Comparison of ENCODE assay signal across 9 cellular contexts in the genomic region with DNA sequence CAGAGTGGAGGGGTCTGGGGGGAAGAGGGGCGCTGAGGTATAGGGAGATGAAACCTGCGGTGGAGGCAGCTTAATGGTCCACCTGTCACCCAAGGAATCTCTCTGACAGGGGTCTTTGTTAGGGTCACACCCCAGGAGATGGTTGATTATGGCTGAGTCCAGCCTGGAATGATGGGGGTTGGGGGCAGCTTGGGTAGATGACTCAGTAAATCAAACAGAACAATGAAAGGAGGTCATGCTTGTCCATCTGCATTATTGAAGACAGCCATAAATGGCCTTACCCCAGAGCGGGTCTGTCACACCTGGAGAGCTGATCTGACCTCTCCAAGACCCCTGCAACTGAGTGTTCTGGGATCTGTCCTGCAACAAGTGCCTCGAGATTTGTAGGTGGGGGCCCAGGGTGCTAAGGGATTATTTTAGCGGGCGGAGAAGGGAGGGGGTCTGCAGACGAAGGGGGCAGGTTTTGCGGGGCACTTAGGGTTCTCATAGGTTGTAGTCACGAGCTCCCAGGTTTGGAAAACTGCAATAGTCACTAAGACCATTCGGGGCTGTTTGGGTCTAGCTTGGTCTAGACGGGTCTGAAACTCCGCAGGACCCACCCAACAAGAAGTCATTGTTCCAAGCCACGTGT. TPM values are rescaled to one million over a fixed set of nuclear protein-coding genes. Genes with fewer than 3 reads are reported as not detected.
A peak's percentile ranks its signal among the peaks of the same experiment; 100 is the strongest.
DNase-seq lines count a peak whose midpoint lies in the region; ATAC-seq, FAIRE-seq and TF ChIP-seq lines count a peak whose summit lies in the region.
"Had no signal": no experiment of that assay in that cellular context is flagged by ENCODE, and none has a peak within 500 bp of the region (broad histone marks: within the 10 kb centered on the region; RNA-seq: fewer than 3 reads in every experiment).

No MANE protein-coding gene starts in this region.

- H3K4me1 Mint-ChIP-seq in activated naive CD4-positive, alpha-beta T cell treated with anti-CD3 and anti-CD28 coated beads, Interleukin-2, amount 10 ng/mL, durations not matched to agents 7 days and 5 days: peaks cover 31% of the 10 kb centered on the region
- peaks cover 28% of the 10 kb centered on the region for H3K4me1 Mint-ChIP-seq in activated naive CD8-positive, alpha-beta T cell (ENCODE audit: low read depth)

- no peaks in the 10 kb centered on the region for H3K9me3 Mint-ChIP-seq in activated naive CD4-positive, alpha-beta T cell treated with anti-CD3 and anti-CD28 coated beads, Interleukin-2, amount 10 ng/mL, durations not matched to agents 7 days and 5 days
- H3K9me3 Mint-ChIP-seq in activated naive CD4-positive, alpha-beta T cell treated with anti-CD3 and anti-CD28 coated beads, Interleukin-2, amount 50 U/mL, for 72 hours: no peaks in the 10 kb centered on the region
- H3K9me3 Mint-ChIP-seq in activated naive CD8-positive, alpha-beta T cell (ENCODE audit: low read depth): no peaks in the 10 kb centered on the region

- CTCF ChIA-PET in activated naive CD4-positive, alpha-beta T cell treated with anti-CD3 and anti-CD28 coated beads, Interleukin-2, amount 10 ng/mL, durations not matched to agents 7 days and 5 days (lab: Charles Lee): interaction anchor here (1.0 kb wide), 1 partner anchor 19 kb away, joined by 3 read pairs; no protein-coding TSS in a partner anchor

- peak overlapping the region; percentile 68 to 71 for H3K27ac ChIP-seq in thoracic aorta

- peaks cover 88% of the 10 kb centered on the region for H3K27me3 Mint-ChIP-seq in activated naive CD4-positive, alpha-beta T cell treated with anti-CD3 and anti-CD28 coated beads, Interleukin-2, amount 10 ng/mL, durations not matched to agents 7 days and 5 days
- peaks cover 32% of the 10 kb centered on the region for H3K27me3 Mint-ChIP-seq in activated naive CD8-positive, alpha-beta T cell

- H3K4me1 ChIP-seq in thoracic aorta (ENCODE audit: control insufficient read depth in 1 of 2, low read depth in 2 of 2): peaks cover 0 to 25% of the 10 kb centered on the region in 2 donors

- H3K4me3 ChIP-seq in thoracic aorta: peak overlapping the region; percentile 76

- H3K9me3 ChIP-seq in thoracic aorta: no peaks in the 10 kb centered on the region

- no peaks in the 10 kb centered on the region for H3K27me3 ChIP-seq in thoracic aorta (replicated peaks; ENCODE audit: insufficient read depth)

- no peak for TF ChIP-seq CTCF in thoracic aorta (IDR thresholded peaks at IDR 0.05)

- no peak for ATAC-seq in activated naive CD4-positive, alpha-beta T cell treated with anti-CD3 and anti-CD28 coated beads, Interleukin-2, amount 50 U/mL, for 72 hours
- ATAC-seq in thoracic aorta (ENCODE audit: insufficient number of reproducible peaks, low FRiP score, low read depth) (no peak), HG02623 (IDR thresholded peaks at IDR 0.05; ENCODE audit: unreplicated experiment) (no peak)

- peaks cover 7% of the 10 kb centered on the region for H3K36me3 Mint-ChIP-seq in activated naive CD4-positive, alpha-beta T cell treated with anti-CD3 and anti-CD28 coated beads, Interleukin-2, amount 10 ng/mL, durations not matched to agents 7 days and 5 days
- H3K36me3 Mint-ChIP-seq in activated naive CD4-positive, alpha-beta T cell treated with anti-CD3 and anti-CD28 coated beads, Interleukin-2, amount 50 U/mL, for 72 hours: peaks cover 4 to 7% of the 10 kb centered on the region in 2 donors
- no peaks in the 10 kb centered on the region for H3K36me3 Mint-ChIP-seq in activated naive CD8-positive, alpha-beta T cell

- no peaks in the 10 kb centered on the region for H3K36me3 ChIP-seq in thoracic aorta

- no peak for FAIRE-seq in RCC 7860 (lab: Jason Lieb, UNC)

- H3K27ac Mint-ChIP-seq in activated naive CD4-positive, alpha-beta T cell treated with anti-CD3 and anti-CD28 coated beads, Interleukin-2, amount 10 ng/mL, durations not matched to agents 7 days and 5 days: peak overlapping the region; percentile 58
- no peak overlapping the region for H3K27ac Mint-ChIP-seq in activated naive CD4-positive, alpha-beta T cell treated with anti-CD3 and anti-CD28 coated beads, Interleukin-2, amount 50 U/mL, for 72 hours
- H3K27ac Mint-ChIP-seq in activated naive CD8-positive, alpha-beta T cell: no peak overlapping the region

- H3K4me3 Mint-ChIP-seq in activated naive CD4-positive, alpha-beta T cell treated with anti-CD3 and anti-CD28 coated beads, Interleukin-2, amount 10 ng/mL, durations not matched to agents 7 days and 5 days: peak overlapping the region; percentile 75
- peak overlapping the region; percentile 86 for H3K4me3 Mint-ChIP-seq in activated naive CD8-positive, alpha-beta T cell

- DNase-seq in activated naive CD4-positive, alpha-beta T cell treated with anti-CD3 and anti-CD28 coated beads, Interleukin-2, amount 10 ng/mL, durations not matched to agents 7 days and 5 days: no peak
- DNase-seq in activated naive CD4-positive, alpha-beta T cell treated with anti-CD3 and anti-CD28 coated beads, Interleukin-2, amount 50 U/mL, for 72 hours (ENCODE audit: low spot score in 2 of 2): no peak
- DNase-seq in left kidney (ENCODE audit: low read depth, low spot score): peak; percentile 71
- DNase-seq in thoracic aorta (ENCODE audit: low spot score): no peak
- no peak for DNase-seq in RCC 7860 (ENCODE audit: low spot score)
- no peak for DNase-seq in stimulated activated CD4-positive, alpha-beta T cell treated with anti-CD3 and anti-CD28 coated beads, Interleukin-4, amount 100 ng/mL, for 24 hours
- DNase-seq: activated effector memory CD4-positive, alpha-beta T cell treated with Interleukin-2 at 50 U/mL for 16 hours had no signal

RNA-seq across cellular contexts. Expression of gene IGFBP2, which starts 0.8 kb away (rescaled TPM):
- 10 to 100 TPM in 1 of 2 donors, under 1 TPM in 1; 0.14 to 11.6 TPM for total RNA-seq in activated naive CD4-positive, alpha-beta T cell treated with anti-CD3 and anti-CD28 coated beads, Interleukin-2, amount 50 U/mL, for 72 hours
- 1,000 to 10,000 TPM in 1 of 2 donors, 100 to 1,000 TPM in 1; 608 to 2,156 TPM for total RNA-seq in thoracic aorta

Comparison
In these comparisons a context has a peak if more than half of its experiments do, and no peak if none do; other contexts are left out.
1. RNA of gene IGFBP2, which starts 0.8 kb away (total RNA-seq): 608 to 2,156 TPM in thoracic aorta; 0.14 to 11.6 TPM in activated naive CD4-positive, alpha-beta T cell treated with anti-CD3 and anti-CD28 coated beads, Interleukin-2, amount 50 U/mL, for 72 hours; every median in the first group is over 10 times any median in the second.